Comparison of ENCODE assay signal across 9 cellular contexts in genomic region chr1:37035828-37036666, GRCh38. TPM values are rescaled to one million over a fixed set of nuclear protein-coding genes. Genes with fewer than 3 reads are reported as not detected.
DNase-seq lines count a peak whose midpoint lies in the region; ATAC-seq and TF ChIP-seq lines count a peak whose summit lies in the region.
"Had no signal": no experiment of that assay in that cellular context is flagged by ENCODE, and none has a peak within 500 bp of the region (broad histone marks: within the 10 kb centered on the region; RNA-seq: fewer than 3 reads in every experiment).

No MANE protein-coding gene starts in this region.

- POLR2A ChIA-PET in PC-3 (lab: Charles Lee; ENCODE audit: unreplicated experiment) = no interaction called here

- H3K4me3 ChIP-seq in HUES48 (ENCODE audit: low read depth, low read length) (peak overlapping the region; percentile 61), PC-3 (ENCODE audit: low read length) (no peak overlapping the region)
- H3K4me3 ChIP-seq: pancreas had no signal

- H3K79me2 ChIP-seq in PC-3 (ENCODE audit: low read length) = no peaks in the 10 kb centered on the region

- H3K36me3 ChIP-seq in HUES48 (ENCODE audit: control insufficient read depth, insufficient read depth, low read length) (no peaks in the 10 kb centered on the region), PC-3 (ENCODE audit: low read depth, low read length) (no peaks in the 10 kb centered on the region)
- H3K36me3 ChIP-seq: pancreas had no signal

- ATAC-seq in PC-3 (peak; percentile 37; the same call in 1 of the 2 replicates), GM19035 (IDR thresholded peaks at IDR 0.05; ENCODE audit: unreplicated experiment) (no peak), left cardiac atrium (no peak)
- ATAC-seq: pancreas had no signal

- no peak overlapping the region for H2AFZ ChIP-seq in PC-3 (ENCODE audit: low read length)

- BruUV-seq in PC-3 (replicated peaks; lab: Mats Ljungman, UMichigan) = no TSS peak

- no peaks in the 10 kb centered on the region for H4K20me1 ChIP-seq in PC-3 (ENCODE audit: low read length)

- DNase-seq in ELF-1 (ENCODE audit: low read depth, low spot score) (peak; percentile 64), PC-3 (no peak), islet precursor cell (peak; percentile 75), medulla oblongata (ENCODE audit: extremely low spot score) (no peak), left cardiac atrium (no peak)
- DNase-seq: activated T-cell treated with anti-CD3 and anti-CD28 coated beads, Interleukin-2, amount 50 U/mL, for 4 hours; pancreas had no signal

- TF ChIP-seq CTCF in PC-3 (conservative IDR thresholded peaks at IDR 0.05; ENCODE audit: low read depth, low read length) = no peak; the same call in 1 of the 2 replicates

- intact Hi-C loops in PC-3 (cut with micrococcal nuclease) = no loop called here
- intact Hi-C loops in left cardiac atrium (cut with DNase I) = no loop called here

- H3F3A ChIP-seq in PC-3 (ENCODE audit: low read length, unreplicated experiment) = no peaks in the 10 kb centered on the region

- peaks cover 66% of the 10 kb centered on the region for H3K4me1 ChIP-seq in HUES48 (ENCODE audit: control insufficient read depth, insufficient read depth, low read length)
- H3K4me1 ChIP-seq in PC-3 (ENCODE audit: insufficient read depth, low read length) = no peaks in the 10 kb centered on the region
- H3K4me1 ChIP-seq: pancreas had no signal

- H3K9me2 ChIP-seq in PC-3 (replicated peaks; ENCODE audit: low read length) = no peaks in the 10 kb centered on the region

- H3K9me3 ChIP-seq in HUES48 (ENCODE audit: control insufficient read depth, insufficient read depth, low read length) (no peaks in the 10 kb centered on the region), PC-3 (ENCODE audit: low read length) (no peaks in the 10 kb centered on the region)
- H3K9me3 ChIP-seq: pancreas had no signal

- H3K27me3 ChIP-seq in HUES48 (ENCODE audit: control insufficient read depth, insufficient read depth, low read length) = peaks cover 83% of the 10 kb centered on the region
- H3K27me3 ChIP-seq in PC-3 (ENCODE audit: low read length) = peaks cover 86% of the 10 kb centered on the region

- H3K4me2 ChIP-seq in PC-3 (ENCODE audit: low read length) = no peak overlapping the region

- CTCF ChIA-PET in PC-3 (lab: Charles Lee) = no interaction called here

- no peak overlapping the region for H3K9ac ChIP-seq in HUES48 (ENCODE audit: low read depth, low read length)
- H3K9ac ChIP-seq in PC-3 (ENCODE audit: low read length) = no peak overlapping the region

- H3K27ac ChIP-seq in HUES48 (ENCODE audit: low read depth, low read length) (no peak overlapping the region), PC-3 (ENCODE audit: low read length) (no peak overlapping the region)
- H3K27ac ChIP-seq: pancreas had no signal

RNA-seq across cellular contexts. Expression of gene GRIK3, which starts 1.7 kb away (rescaled TPM):
- total RNA-seq in PC-3 (2014; rRNA removed) (not detected in 2 replicates), left cardiac atrium (under 1 TPM; 0.85 to 0.89 TPM)
- total RNA-seq: activated T-cell treated with anti-CD3 and anti-CD28 coated beads, Interleukin-2, amount 50 U/mL, for 4 hours had no signal

Comparison
In these comparisons a context has a peak if more than half of its experiments do, and no peak if none do; other contexts are left out.
1. DNase-seq: peak in ELF-1 (single experiment) and islet precursor cell (single experiment); none in PC-3 (single experiment), medulla oblongata (single experiment) and left cardiac atrium (single experiment).